10 cellular contexts compared by ENCODE assay signal in genomic region chr5:173547579-173547978, GRCh38.
A peak's percentile ranks its signal among the peaks of the same experiment; 100 is the strongest.
DNase-seq lines count a peak whose midpoint lies in the region; ATAC-seq and TF ChIP-seq lines count a peak whose summit lies in the region.
"Had no signal": no experiment of that assay in that cellular context is flagged by ENCODE, and none has a peak within 500 bp of the region (broad histone marks: within the 10 kb centered on the region; RNA-seq: fewer than 3 reads in every experiment).

No MANE protein-coding gene starts in this region.

- in situ Hi-C loops in ACHN (cut with HindIII; ENCODE audit: low pct_ligation_motif_present, low pct_unique_long_range_greater_than_20kb, low sequenced_read_pairs) = no loop called here

- peak; percentile 52 for ATAC-seq in GM19397 (IDR thresholded peaks at IDR 0.05; ENCODE audit: unreplicated experiment)
- ATAC-seq in HG03354 (IDR thresholded peaks at IDR 0.05; ENCODE audit: poor library complexity, severe bottlenecking, unreplicated experiment) = peak; percentile 74
- ATAC-seq in right cardiac atrium = no peak

- WGBS in right cardiac atrium = 83% methylated on average over 3 of the region's 3 CpGs

- H3K4me1 ChIP-seq in right cardiac atrium (ENCODE audit: control insufficient read depth, insufficient read depth, low read length) = peaks cover under 1% of the 10 kb centered on the region

- DNase-seq in ACHN = peak; percentile 79
- peak; percentile 58 for DNase-seq in choroid plexus epithelial cell (ENCODE audit: low read depth)
- DNase-seq in right cardiac atrium = no peak
- no peak for DNase-seq in NCI-H1436 (lab: John Stamatoyannopoulos, UW)
- no peak for DNase-seq in T-helper 9 cell
- DNase-seq in OCI-M1 (lab: John Stamatoyannopoulos, UW) = no peak
- DNase-seq: activated CD8-positive, alpha-beta memory T cell treated with anti-CD3 and anti-CD28 coated beads, Interleukin-2, amount 50 U/mL, for 48 hours; immature natural killer cell had no signal

- no peaks in the 10 kb centered on the region for H3K9me3 ChIP-seq in right cardiac atrium (ENCODE audit: control insufficient read depth, low read length)

- intact Hi-C loops in right cardiac atrium (cut with DNase I) = no loop called here

- no peaks in the 10 kb centered on the region for H3K27me3 ChIP-seq in right cardiac atrium (ENCODE audit: control insufficient read depth, insufficient read depth)

- TF ChIP-seq CTCF in choroid plexus epithelial cell (conservative IDR thresholded peaks at IDR 0.05; ENCODE audit: low read depth, low read length) = no peak

- H3K4me3 ChIP-seq in choroid plexus epithelial cell (ENCODE audit: low read depth, low read length) (no peak overlapping the region), right cardiac atrium (ENCODE audit: low read length) (no peak overlapping the region)

- no peak overlapping the region for H3K27ac ChIP-seq in right cardiac atrium (ENCODE audit: low read length)

Comparison
In these comparisons a context has a peak if more than half of its experiments do, and no peak if none do; other contexts are left out.
1. DNase-seq: peak in ACHN (single experiment) and choroid plexus epithelial cell (single experiment); none in right cardiac atrium (0 of 3), NCI-H1436 (single experiment), T-helper 9 cell (single experiment) and OCI-M1 (single experiment).
2. ATAC-seq: peak in GM19397 (single experiment) and HG03354 (single experiment); none in right cardiac atrium (0 of 2).